1 cellular context compared by ENCODE assay signal in the genomic region with DNA sequence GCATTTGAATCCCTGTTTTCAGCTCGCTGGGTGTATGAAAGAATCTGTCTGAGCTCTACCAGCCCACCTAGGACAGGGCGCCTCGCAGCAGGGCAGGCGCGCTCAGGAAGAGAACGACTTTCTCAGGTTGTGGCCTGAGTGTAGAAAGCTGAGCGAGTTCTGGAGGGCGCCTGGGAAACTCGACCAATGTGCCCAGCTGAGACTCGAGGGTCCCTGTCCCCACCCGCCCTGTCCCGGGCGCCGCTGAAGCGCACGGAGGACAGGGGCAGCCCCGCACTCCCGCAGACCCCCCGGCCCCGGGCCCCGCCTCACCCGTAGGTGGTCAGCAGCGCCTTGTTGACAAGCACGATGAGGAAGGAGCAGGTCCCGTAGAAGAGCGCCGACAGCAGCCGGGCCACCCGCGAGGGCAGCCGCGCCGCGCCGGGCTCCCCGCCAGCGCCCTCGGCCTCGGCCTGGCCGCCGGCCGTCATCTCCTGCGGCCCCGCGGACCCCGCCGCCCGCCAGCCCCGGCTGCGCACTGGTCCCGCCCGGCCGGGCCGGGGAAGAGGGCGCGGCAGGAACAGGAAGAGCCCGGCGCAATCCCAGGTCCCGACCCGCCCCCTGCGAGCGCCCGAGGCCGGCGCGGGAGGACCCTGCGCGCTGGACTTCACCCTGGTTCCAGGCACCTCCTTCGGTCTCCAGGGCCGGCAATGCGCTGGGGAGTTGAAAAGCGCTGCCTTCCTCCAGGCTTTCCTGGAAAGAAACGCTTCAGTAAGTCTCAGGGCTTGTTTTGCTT.
TF ChIP-seq lines count a peak whose summit lies in the region.

TSS of gene SLC35D2 (minus strand) at position 547 of the 775 bp plus-strand sequence. CDS start at position 470, 77 bp downstream.

TF ChIP-seq in HEK293, 187 proteins besides CTCF, POLR2A, EP300 and RAD21 (continued from another document):
- no peak for TF ChIP-seq ZNF398 (tag by site-specific recombination; IDR thresholded peaks at IDR 0.05)
